In genomic region chr12:81863406-81863805, GRCh38 we compare ENCODE assay signal across 32 cellular contexts.
A peak's percentile ranks its signal among the peaks of the same experiment; 100 is the strongest.
DNase-seq lines count a peak whose midpoint lies in the region; ATAC-seq and TF ChIP-seq lines count a peak whose summit lies in the region.
"Had no signal": no experiment of that assay in that cellular context is flagged by ENCODE, and none has a peak within 500 bp of the region (broad histone marks: within the 10 kb centered on the region; RNA-seq: fewer than 3 reads in every experiment).

No MANE protein-coding gene starts in this region.

- DNase-seq in GM23338 (ENCODE audit: low spot score), result peak; percentile 26
- no peak for DNase-seq in WTC11 (ENCODE audit: low spot score)
- peak; percentile 0 for DNase-seq in fibroblast of peridontal ligament (ENCODE audit: extremely low read depth)
- DNase-seq in neural progenitor cell (ENCODE audit: low spot score), result peak; percentile 41
- DNase-seq in RPMI8226, result no peak
- no peak for DNase-seq in GM10266 (ENCODE audit: extremely low spot score)
- no peak for DNase-seq in epidermal melanocyte (ENCODE audit: insufficient read length, low spot score)
- DNase-seq: activated CD4-positive, alpha-beta T cell treated with anti-CD3 and anti-CD28 coated beads for 36 hours; activated T-cell treated with anti-CD3 and anti-CD28 coated beads for 4 hours; Calu3; caudate nucleus; cortex of kidney; effector memory CD8-positive, alpha-beta T cell; foreskin keratinocyte; H7; mammary epithelial cell; NCI-H1436; NCI-H345; NCI-H774; pancreas; right cardiac atrium; stimulated activated CD4-positive, alpha-beta T cell treated with anti-CD3 and anti-CD28 coated beads, Interleukin-1b, Interleukin-23, amount 100 ng/mL, for 48 hours; stimulated activated naive CD8-positive, alpha-beta T cell treated with anti-CD3 and anti-CD28 coated beads, Interleukin-15, Interleukin-2, amounts not matched to agents 100 U/mL and 50 U/mL, for 24 hours; SW 1271; uterus had no signal

- H2AFZ ChIP-seq in GM23338 (no peak overlapping the region), neural progenitor cell (replicated peaks) (no peak overlapping the region)

- H3K4me1 ChIP-seq in GM23338 (ENCODE audit: insufficient read depth) (no peaks in the 10 kb centered on the region), neural progenitor cell (peaks cover 8% of the 10 kb centered on the region)
- H3K4me1 ChIP-seq: foreskin keratinocyte, uterus had no signal

- POLR2A ChIA-PET in WTC11 (lab: Charles Lee), result no interaction called here

- H3K36me3 ChIP-seq in GM23338 (ENCODE audit: insufficient read depth), result no peaks in the 10 kb centered on the region
- H3K36me3 ChIP-seq in neural progenitor cell, result no peaks in the 10 kb centered on the region
- H3K36me3 ChIP-seq: pancreas, thoracic aorta, uterus had no signal

- H3K36me3 Mint-ChIP-seq in GM23338 (ENCODE audit: low read depth), result no peaks in the 10 kb centered on the region
- no peaks in the 10 kb centered on the region for H3K36me3 Mint-ChIP-seq in WTC11
- H3K36me3 Mint-ChIP-seq in neural progenitor cell, result no peaks in the 10 kb centered on the region
- H3K36me3 Mint-ChIP-seq: activated naive CD8-positive, alpha-beta T cell had no signal

- no peak overlapping the region for H3K9ac ChIP-seq in neural progenitor cell

- H4K20me1 ChIP-seq in GM23338 (replicated peaks; ENCODE audit: insufficient read depth) (no peaks in the 10 kb centered on the region), neural progenitor cell (ENCODE audit: low read depth) (no peaks in the 10 kb centered on the region)

- H3K9me3 Mint-ChIP-seq in GM23338 (no peaks in the 10 kb centered on the region), WTC11 (no peaks in the 10 kb centered on the region), neural progenitor cell (no peaks in the 10 kb centered on the region)
- H3K9me3 Mint-ChIP-seq: nephron had no signal

- no peaks in the 10 kb centered on the region for H3K9me2 ChIP-seq in GM23338 (ENCODE audit: insufficient read depth)

- H3K27ac Mint-ChIP-seq in GM23338, result no peak overlapping the region; the same call in 1 of the 2 replicates
- H3K27ac Mint-ChIP-seq in WTC11, result no peak overlapping the region
- no peak overlapping the region for H3K27ac Mint-ChIP-seq in neural progenitor cell
- H3K27ac Mint-ChIP-seq: activated CD4-positive, alpha-beta T cell treated with anti-CD3 and anti-CD28 coated beads for 36 hours; activated naive CD8-positive, alpha-beta T cell; effector memory CD8-positive, alpha-beta T cell; nephron had no signal

- H3F3A ChIP-seq in GM23338 (replicated peaks; ENCODE audit: low read depth) (no peaks in the 10 kb centered on the region), neural progenitor cell (ENCODE audit: low read depth) (no peaks in the 10 kb centered on the region)

- CTCF ChIA-PET in WTC11 (lab: Charles Lee), result interaction anchor here (0.6 kb wide), 1 partner anchor 80 kb away, joined by 3 read pairs; no protein-coding TSS in a partner anchor

- no peak overlapping the region for H3K4me3 ChIP-seq in GM23338
- no peak overlapping the region for H3K4me3 ChIP-seq in neural progenitor cell
- H3K4me3 ChIP-seq: pancreas, smooth muscle cell, thoracic aorta, uterus had no signal

- TF ChIP-seq CTCF in GM23338 (conservative IDR thresholded peaks at IDR 0.05; ENCODE audit: low read depth in 2 of 2) (no peak), WTC11 (IDR thresholded peaks at IDR 0.05) (no peak), neural progenitor cell (IDR thresholded peaks at IDR 0.05) (no peak), GM10266 (IDR thresholded peaks at IDR 0.05; ENCODE audit: control insufficient read depth, insufficient read depth, low read depth, missing control alignments) (no peak)

- peaks cover 12% of the 10 kb centered on the region for H3K4me1 Mint-ChIP-seq in GM23338
- peaks cover 9% of the 10 kb centered on the region for H3K4me1 Mint-ChIP-seq in WTC11
- peaks cover 11% of the 10 kb centered on the region for H3K4me1 Mint-ChIP-seq in neural progenitor cell
- H3K4me1 Mint-ChIP-seq: activated CD4-positive, alpha-beta T cell treated with anti-CD3 and anti-CD28 coated beads for 36 hours; nephron had no signal

- H3K79me2 ChIP-seq in GM23338 (replicated peaks; ENCODE audit: insufficient read depth) (no peaks in the 10 kb centered on the region), neural progenitor cell (ENCODE audit: low read depth) (no peaks in the 10 kb centered on the region)

- H3K27me3 ChIP-seq in GM23338 (ENCODE audit: insufficient read depth) (no peaks in the 10 kb centered on the region), neural progenitor cell (no peaks in the 10 kb centered on the region)
- H3K27me3 ChIP-seq: foreskin keratinocyte, pancreas, uterus had no signal

- no peak overlapping the region for H3K4me2 ChIP-seq in GM23338
- no peak overlapping the region for H3K4me2 ChIP-seq in neural progenitor cell
- H3K4me2 ChIP-seq: smooth muscle cell had no signal

- H3K4me3 Mint-ChIP-seq in GM23338 (no peak overlapping the region), WTC11 (no peak overlapping the region), neural progenitor cell (no peak overlapping the region)
- H3K4me3 Mint-ChIP-seq: activated CD4-positive, alpha-beta T cell treated with anti-CD3 and anti-CD28 coated beads for 36 hours; activated naive CD8-positive, alpha-beta T cell; effector memory CD8-positive, alpha-beta T cell; nephron had no signal

- no peaks in the 10 kb centered on the region for H3K9me3 ChIP-seq in neural progenitor cell (ENCODE audit: low read depth)
- H3K9me3 ChIP-seq: pancreas, thoracic aorta, uterus had no signal

- H3K27ac ChIP-seq in GM23338 (ENCODE audit: low read depth) (no peak overlapping the region), neural progenitor cell (no peak overlapping the region)
- H3K27ac ChIP-seq: foreskin keratinocyte, HL-60, pancreas, thoracic aorta, uterus had no signal

- peaks cover 4% of the 10 kb centered on the region for H3K27me3 Mint-ChIP-seq in GM23338 (ENCODE audit: insufficient read depth, low read depth, poor library complexity)
- no peaks in the 10 kb centered on the region for H3K27me3 Mint-ChIP-seq in WTC11 (ENCODE audit: low read depth)
- peaks cover 2% of the 10 kb centered on the region for H3K27me3 Mint-ChIP-seq in neural progenitor cell (ENCODE audit: insufficient read depth, low read depth)
- H3K27me3 Mint-ChIP-seq: activated CD4-positive, alpha-beta T cell treated with anti-CD3 and anti-CD28 coated beads for 36 hours; activated naive CD8-positive, alpha-beta T cell; effector memory CD8-positive, alpha-beta T cell had no signal

- ATAC-seq in GM23338, result peak; percentile 68
- peak; percentile 69 for ATAC-seq in WTC11
- ATAC-seq in GM19467 (IDR thresholded peaks at IDR 0.05; ENCODE audit: unreplicated experiment), result no peak
- ATAC-seq: activated CD4-positive, alpha-beta T cell treated with anti-CD3 and anti-CD28 coated beads for 36 hours; effector memory CD8-positive, alpha-beta T cell; esophagus mucosa; foreskin keratinocyte; pancreas; right cardiac atrium; stimulated activated naive CD8-positive, alpha-beta T cell treated with anti-CD3 and anti-CD28 coated beads, Interleukin-15, Interleukin-2, amounts not matched to agents 100 U/mL and 50 U/mL, for 24 hours had no signal

TF ChIP-seq in GM23338, 12 proteins besides CTCF, POLR2A, EP300 and RAD21 (continues in another document):
- no peak for TF ChIP-seq REST (IDR thresholded peaks at IDR 0.05; ENCODE audit: unreplicated experiment)

TF ChIP-seq in WTC11, 78 proteins besides CTCF, POLR2A, EP300 and RAD21 (continues in another document):
- TF ChIP-seq ZNF263 (CRISPR knock-in tag; IDR thresholded peaks at IDR 0.05; ENCODE audit: low read depth), result no peak
- TF ChIP-seq SMAD4 (CRISPR knock-in tag; IDR thresholded peaks at IDR 0.05), result no peak
- TF ChIP-seq ZNF138 (CRISPR knock-in tag; conservative IDR thresholded peaks at IDR 0.05), result no peak
- TF ChIP-seq FOXP1 (CRISPR knock-in tag; IDR thresholded peaks at IDR 0.05; ENCODE audit: borderline replicate concordance), result no peak
- TF ChIP-seq ZBTB21 (CRISPR knock-in tag; IDR thresholded peaks at IDR 0.05; ENCODE audit: borderline replicate concordance), result no peak
- no peak for TF ChIP-seq AFF4 (CRISPR knock-in tag; IDR thresholded peaks at IDR 0.05; ENCODE audit: borderline replicate concordance)
- TF ChIP-seq JAZF1 (CRISPR knock-in tag; IDR thresholded peaks at IDR 0.05), result no peak
- no peak for TF ChIP-seq ZNF671 (CRISPR knock-in tag; IDR thresholded peaks at IDR 0.05)

Comparison
In these comparisons a context has a peak if more than half of its experiments do, and no peak if none do; other contexts are left out.
1. DNase-seq: peak in GM23338 (single experiment), fibroblast of peridontal ligament (single experiment) and neural progenitor cell (single experiment); none in WTC11 (single experiment), RPMI8226 (single experiment), GM10266 (single experiment) and epidermal melanocyte (single experiment).